ENCODE assay signal across 1 cellular context in the genomic region with DNA sequence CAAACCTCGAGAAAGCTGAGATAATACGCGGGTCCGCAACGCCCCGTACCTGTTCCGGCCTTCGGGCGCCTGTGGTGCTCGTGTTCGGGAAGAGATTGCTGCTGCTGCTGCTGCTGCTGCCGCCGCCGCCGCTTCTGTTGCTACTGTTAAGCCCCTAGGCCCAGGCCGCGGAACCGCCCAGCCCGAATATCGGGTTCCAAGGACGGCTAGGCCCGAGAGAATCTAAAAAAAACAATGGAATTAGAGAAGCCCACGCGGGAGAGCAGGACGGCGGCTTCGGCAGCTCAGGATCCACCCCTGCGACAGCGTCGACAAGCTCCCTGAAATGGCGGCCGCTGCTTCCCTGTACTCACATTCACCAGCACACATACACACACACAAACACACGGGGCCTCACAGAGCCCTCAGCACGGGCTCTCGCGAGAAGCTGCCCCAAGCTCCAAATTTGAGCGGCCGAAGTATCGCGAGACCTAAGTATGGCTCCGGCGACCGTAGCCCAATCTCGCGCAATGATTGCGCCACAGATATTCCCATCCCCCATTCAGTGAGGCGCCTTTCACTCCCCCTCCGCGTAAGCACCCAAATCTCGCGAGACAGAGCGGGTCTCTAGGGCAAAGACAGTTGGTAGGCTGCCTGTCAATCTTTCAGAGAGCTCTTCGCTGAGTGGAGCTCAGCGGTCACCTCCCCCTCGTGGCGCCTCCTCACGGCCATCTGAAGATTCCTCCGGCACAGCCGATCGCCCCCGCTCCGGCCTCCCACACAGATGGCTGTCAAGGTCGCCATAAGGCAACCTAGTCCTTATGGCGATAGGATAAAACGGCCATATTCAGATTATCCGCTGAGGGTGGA.
TF ChIP-seq lines count a peak whose summit lies in the region.

A gene (minus strand): TSS at position 369 of the 849 bp plus-strand sequence. CDS start 1,386 bp downstream, outside the sequence.

TF ChIP-seq in K562, 482 proteins besides CTCF, POLR2A, EP300 and RAD21 (continued from another document and continues in another):
- TF ChIP-seq SAFB2 (IDR thresholded peaks at IDR 0.05; ENCODE audit: borderline replicate concordance, low read depth, low read length, severe bottlenecking) (no peak), TRIM24 (IDR thresholded peaks at IDR 0.05) (peak; percentile 66 to 90), THRAP3 (IDR thresholded peaks at IDR 0.05; ENCODE audit: borderline replicate concordance) (no peak), POLR2B (IDR thresholded peaks at IDR 0.05; ENCODE audit: low read depth, partially characterized antibody) (peak; percentile 92), HOXB6 (CRISPR knock-in tag; IDR thresholded peaks at IDR 0.05; ENCODE audit: borderline replicate concordance) (no peak), ZNF445 (CRISPR knock-in tag; IDR thresholded peaks at IDR 0.05; ENCODE audit: low read depth) (no peak), LARP7 (IDR thresholded peaks at IDR 0.05) (no peak), ELF4 (CRISPR knock-in tag; IDR thresholded peaks at IDR 0.05) (0 out of 2 replicates have a peak, but pooled peaks have one; percentile 39), FOXM1 (IDR thresholded peaks at IDR 0.05; ENCODE audit: low read depth) (no peak), FOXM1 (CRISPR knock-in tag; IDR thresholded peaks at IDR 0.05; ENCODE audit: low read depth) (no peak), FOXA3 (CRISPR knock-in tag; conservative IDR thresholded peaks at IDR 0.05 in 1 of 2, IDR thresholded peaks at IDR 0.05 in 1 of 2) (0 out of 4 replicates have a peak, but pooled peaks of 1 of the 2 experiments have one; percentile 32), EZH2 (IDR thresholded peaks at IDR 0.05; ENCODE audit: borderline replicate concordance, low read depth, low read length) (no peak), PML (IDR thresholded peaks at IDR 0.05; ENCODE audit: low read length) (peak; percentile 89), ZFP1 (CRISPR knock-in tag; IDR thresholded peaks at IDR 0.05) (no peak), RHOXF2B (CRISPR knock-in tag; conservative IDR thresholded peaks at IDR 0.05) (no peak), RBM22 (IDR thresholded peaks at IDR 0.05; ENCODE audit: low read depth, low read length, poor library complexity, severe bottlenecking) (peak; percentile 98), BDP1 (IDR thresholded peaks at IDR 0.05; ENCODE audit: insufficient read depth, insufficient read length) (no peak), RNF2 (IDR thresholded peaks at IDR 0.05) (peak; percentile 83), RUNX1 (IDR thresholded peaks at IDR 0.05; ENCODE audit: low read depth) (no peak), ZNF316 (IDR thresholded peaks at IDR 0.05) (0 out of 2 replicates have a peak, but pooled peaks have one; percentile 8), ZNF583 (CRISPR knock-in tag; IDR thresholded peaks at IDR 0.05) (no peak), NR3C1 (CRISPR knock-in tag; IDR thresholded peaks at IDR 0.05) (no peak), CEBPG (CRISPR knock-in tag; IDR thresholded peaks at IDR 0.05) (peak; percentile 100), CEBPG (tag; conservative IDR thresholded peaks at IDR 0.05 in 1 of 2, IDR thresholded peaks at IDR 0.05 in 1 of 2) (peak; percentile 98 to 100), YBX1 (IDR thresholded peaks at IDR 0.05) (no peak), ZNF589 (CRISPR knock-in tag; IDR thresholded peaks at IDR 0.05; ENCODE audit: low read depth) (no peak; the same call in 1 of the 2 replicates)
- TF ChIP-seq, protein P1, sequence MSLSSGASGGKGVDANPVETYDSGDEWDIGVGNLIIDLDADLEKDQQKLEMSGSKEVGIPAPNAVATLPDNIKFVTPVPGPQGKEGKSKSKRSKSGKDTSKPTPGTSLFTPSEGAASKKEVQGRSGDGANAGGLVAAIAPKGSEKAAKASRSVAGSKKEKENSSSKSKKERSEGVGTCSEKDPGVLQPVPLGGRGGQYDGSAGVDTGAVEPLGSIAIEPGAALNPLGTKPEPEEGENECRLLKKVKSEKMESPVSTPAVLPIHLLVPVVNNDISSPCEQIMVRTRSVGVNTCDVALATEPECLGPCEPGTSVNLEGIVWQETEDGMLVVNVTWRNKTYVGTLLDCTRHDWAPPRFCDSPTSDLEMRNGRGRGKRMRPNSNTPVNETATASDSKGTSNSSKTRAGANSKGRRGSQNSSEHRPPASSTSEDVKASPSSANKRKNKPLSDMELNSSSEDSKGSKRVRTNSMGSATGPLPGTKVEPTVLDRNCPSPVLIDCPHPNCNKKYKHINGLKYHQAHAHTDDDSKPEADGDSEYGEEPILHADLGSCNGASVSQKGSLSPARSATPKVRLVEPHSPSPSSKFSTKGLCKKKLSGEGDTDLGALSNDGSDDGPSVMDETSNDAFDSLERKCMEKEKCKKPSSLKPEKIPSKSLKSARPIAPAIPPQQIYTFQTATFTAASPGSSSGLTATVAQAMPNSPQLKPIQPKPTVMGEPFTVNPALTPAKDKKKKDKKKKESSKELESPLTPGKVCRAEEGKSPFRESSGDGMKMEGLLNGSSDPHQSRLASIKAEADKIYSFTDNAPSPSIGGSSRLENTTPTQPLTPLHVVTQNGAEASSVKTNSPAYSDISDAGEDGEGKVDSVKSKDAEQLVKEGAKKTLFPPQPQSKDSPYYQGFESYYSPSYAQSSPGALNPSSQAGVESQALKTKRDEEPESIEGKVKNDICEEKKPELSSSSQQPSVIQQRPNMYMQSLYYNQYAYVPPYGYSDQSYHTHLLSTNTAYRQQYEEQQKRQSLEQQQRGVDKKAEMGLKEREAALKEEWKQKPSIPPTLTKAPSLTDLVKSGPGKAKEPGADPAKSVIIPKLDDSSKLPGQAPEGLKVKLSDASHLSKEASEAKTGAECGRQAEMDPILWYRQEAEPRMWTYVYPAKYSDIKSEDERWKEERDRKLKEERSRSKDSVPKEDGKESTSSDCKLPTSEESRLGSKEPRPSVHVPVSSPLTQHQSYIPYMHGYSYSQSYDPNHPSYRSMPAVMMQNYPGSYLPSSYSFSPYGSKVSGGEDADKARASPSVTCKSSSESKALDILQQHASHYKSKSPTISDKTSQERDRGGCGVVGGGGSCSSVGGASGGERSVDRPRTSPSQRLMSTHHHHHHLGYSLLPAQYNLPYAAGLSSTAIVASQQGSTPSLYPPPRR (CRISPR knock-in tag; IDR thresholded peaks at IDR 0.05; ENCODE audit: borderline replicate concordance), result no peak
- TF ChIP-seq, protein P2, sequence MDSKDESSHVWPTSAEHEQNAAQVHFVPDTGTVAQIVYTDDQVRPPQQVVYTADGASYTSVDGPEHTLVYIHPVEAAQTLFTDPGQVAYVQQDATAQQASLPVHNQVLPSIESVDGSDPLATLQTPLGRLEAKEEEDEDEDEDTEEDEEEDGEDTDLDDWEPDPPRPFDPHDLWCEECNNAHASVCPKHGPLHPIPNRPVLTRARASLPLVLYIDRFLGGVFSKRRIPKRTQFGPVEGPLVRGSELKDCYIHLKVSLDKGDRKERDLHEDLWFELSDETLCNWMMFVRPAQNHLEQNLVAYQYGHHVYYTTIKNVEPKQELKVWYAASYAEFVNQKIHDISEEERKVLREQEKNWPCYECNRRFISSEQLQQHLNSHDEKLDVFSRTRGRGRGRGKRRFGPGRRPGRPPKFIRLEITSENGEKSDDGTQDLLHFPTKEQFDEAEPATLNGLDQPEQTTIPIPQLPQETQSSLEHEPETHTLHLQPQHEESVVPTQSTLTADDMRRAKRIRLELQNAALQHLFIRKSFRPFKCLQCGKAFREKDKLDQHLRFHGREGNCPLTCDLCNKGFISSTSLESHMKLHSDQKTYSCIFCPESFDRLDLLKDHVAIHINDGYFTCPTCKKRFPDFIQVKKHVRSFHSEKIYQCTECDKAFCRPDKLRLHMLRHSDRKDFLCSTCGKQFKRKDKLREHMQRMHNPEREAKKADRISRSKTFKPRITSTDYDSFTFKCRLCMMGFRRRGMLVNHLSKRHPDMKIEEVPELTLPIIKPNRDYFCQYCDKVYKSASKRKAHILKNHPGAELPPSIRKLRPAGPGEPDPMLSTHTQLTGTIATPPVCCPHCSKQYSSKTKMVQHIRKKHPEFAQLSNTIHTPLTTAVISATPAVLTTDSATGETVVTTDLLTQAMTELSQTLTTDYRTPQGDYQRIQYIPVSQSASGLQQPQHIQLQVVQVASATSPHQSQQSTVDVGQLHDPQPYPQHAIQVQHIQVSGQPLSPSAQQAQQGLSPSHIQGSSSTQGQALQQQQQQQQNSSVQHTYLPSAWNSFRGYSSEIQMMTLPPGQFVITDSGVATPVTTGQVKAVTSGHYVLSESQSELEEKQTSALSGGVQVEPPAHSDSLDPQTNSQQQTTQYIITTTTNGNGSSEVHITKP (IDR thresholded peaks at IDR 0.05; ENCODE audit: partially characterized antibody), result peak; percentile 45
- TF ChIP-seq, protein P3, sequence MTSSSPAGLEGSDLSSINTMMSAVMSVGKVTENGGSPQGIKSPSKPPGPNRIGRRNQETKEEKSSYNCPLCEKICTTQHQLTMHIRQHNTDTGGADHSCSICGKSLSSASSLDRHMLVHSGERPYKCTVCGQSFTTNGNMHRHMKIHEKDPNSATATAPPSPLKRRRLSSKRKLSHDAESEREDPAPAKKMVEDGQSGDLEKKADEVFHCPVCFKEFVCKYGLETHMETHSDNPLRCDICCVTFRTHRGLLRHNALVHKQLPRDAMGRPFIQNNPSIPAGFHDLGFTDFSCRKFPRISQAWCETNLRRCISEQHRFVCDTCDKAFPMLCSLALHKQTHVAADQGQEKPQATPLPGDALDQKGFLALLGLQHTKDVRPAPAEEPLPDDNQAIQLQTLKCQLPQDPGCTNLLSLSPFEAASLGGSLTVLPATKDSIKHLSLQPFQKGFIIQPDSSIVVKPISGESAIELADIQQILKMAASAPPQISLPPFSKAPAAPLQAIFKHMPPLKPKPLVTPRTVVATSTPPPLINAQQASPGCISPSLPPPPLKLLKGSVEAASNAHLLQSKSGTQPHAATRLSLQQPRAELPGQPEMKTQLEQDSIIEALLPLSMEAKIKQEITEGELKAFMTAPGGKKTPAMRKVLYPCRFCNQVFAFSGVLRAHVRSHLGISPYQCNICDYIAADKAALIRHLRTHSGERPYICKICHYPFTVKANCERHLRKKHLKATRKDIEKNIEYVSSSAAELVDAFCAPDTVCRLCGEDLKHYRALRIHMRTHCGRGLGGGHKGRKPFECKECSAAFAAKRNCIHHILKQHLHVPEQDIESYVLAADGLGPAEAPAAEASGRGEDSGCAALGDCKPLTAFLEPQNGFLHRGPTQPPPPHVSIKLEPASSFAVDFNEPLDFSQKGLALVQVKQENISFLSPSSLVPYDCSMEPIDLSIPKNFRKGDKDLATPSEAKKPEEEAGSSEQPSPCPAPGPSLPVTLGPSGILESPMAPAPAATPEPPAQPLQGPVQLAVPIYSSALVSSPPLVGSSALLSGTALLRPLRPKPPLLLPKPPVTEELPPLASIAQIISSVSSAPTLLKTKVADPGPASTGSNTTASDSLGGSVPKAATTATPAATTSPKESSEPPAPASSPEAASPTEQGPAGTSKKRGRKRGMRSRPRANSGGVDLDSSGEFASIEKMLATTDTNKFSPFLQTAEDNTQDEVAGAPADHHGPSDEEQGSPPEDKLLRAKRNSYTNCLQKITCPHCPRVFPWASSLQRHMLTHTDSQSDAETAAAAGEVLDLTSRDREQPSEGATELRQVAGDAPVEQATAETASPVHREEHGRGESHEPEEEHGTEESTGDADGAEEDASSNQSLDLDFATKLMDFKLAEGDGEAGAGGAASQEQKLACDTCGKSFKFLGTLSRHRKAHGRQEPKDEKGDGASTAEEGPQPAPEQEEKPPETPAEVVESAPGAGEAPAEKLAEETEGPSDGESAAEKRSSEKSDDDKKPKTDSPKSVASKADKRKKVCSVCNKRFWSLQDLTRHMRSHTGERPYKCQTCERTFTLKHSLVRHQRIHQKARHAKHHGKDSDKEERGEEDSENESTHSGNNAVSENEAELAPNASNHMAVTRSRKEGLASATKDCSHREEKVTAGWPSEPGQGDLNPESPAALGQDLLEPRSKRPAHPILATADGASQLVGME (CRISPR knock-in tag; IDR thresholded peaks at IDR 0.05), result no peak
- TF ChIP-seq, protein P4, sequence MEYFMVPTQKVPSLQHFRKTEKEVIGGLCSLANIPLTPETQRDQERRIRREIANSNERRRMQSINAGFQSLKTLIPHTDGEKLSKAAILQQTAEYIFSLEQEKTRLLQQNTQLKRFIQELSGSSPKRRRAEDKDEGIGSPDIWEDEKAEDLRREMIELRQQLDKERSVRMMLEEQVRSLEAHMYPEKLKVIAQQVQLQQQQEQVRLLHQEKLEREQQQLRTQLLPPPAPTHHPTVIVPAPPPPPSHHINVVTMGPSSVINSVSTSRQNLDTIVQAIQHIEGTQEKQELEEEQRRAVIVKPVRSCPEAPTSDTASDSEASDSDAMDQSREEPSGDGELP (CRISPR knock-in tag; IDR thresholded peaks at IDR 0.05; ENCODE audit: borderline replicate concordance), result peak; percentile 96
- TF ChIP-seq, protein P5, sequence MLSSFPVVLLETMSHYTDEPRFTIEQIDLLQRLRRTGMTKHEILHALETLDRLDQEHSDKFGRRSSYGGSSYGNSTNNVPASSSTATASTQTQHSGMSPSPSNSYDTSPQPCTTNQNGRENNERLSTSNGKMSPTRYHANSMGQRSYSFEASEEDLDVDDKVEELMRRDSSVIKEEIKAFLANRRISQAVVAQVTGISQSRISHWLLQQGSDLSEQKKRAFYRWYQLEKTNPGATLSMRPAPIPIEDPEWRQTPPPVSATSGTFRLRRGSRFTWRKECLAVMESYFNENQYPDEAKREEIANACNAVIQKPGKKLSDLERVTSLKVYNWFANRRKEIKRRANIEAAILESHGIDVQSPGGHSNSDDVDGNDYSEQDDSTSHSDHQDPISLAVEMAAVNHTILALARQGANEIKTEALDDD (IDR thresholded peaks at IDR 0.05), result peak; percentile 91
